1 cellular context compared by ENCODE assay signal in the genomic region with DNA sequence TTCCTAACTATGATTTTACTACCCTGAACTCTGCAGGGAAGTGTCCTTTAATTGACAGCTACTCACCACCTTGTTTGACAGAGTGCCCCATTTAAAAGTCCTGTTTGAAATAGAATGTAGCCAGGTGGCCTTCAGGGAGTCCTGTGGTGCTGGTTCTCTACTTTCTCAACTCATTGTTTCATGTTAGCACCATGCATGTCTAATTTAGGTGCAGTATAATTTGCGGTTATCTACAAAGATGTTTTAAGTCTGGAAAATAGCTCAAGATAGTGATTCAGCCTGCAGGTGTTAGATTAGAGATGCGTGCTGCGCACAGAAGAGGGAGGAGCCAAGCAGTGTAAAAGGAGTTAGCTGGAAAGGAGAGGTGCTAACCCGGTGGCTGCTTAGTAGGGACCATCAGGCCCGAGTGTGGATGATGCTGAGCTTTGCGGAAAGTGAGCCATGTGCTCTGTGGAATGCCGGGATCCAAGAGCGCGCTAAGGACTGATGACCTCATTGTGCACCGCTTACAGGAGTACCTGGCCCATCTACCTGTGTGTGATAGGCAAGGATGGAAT.
TF ChIP-seq lines count a peak whose summit lies in the region.

No MANE protein-coding gene starts in this region.

TF ChIP-seq in K562, 482 proteins besides CTCF, POLR2A, EP300 and RAD21 (continued from another document):
- TF ChIP-seq, protein P1, sequence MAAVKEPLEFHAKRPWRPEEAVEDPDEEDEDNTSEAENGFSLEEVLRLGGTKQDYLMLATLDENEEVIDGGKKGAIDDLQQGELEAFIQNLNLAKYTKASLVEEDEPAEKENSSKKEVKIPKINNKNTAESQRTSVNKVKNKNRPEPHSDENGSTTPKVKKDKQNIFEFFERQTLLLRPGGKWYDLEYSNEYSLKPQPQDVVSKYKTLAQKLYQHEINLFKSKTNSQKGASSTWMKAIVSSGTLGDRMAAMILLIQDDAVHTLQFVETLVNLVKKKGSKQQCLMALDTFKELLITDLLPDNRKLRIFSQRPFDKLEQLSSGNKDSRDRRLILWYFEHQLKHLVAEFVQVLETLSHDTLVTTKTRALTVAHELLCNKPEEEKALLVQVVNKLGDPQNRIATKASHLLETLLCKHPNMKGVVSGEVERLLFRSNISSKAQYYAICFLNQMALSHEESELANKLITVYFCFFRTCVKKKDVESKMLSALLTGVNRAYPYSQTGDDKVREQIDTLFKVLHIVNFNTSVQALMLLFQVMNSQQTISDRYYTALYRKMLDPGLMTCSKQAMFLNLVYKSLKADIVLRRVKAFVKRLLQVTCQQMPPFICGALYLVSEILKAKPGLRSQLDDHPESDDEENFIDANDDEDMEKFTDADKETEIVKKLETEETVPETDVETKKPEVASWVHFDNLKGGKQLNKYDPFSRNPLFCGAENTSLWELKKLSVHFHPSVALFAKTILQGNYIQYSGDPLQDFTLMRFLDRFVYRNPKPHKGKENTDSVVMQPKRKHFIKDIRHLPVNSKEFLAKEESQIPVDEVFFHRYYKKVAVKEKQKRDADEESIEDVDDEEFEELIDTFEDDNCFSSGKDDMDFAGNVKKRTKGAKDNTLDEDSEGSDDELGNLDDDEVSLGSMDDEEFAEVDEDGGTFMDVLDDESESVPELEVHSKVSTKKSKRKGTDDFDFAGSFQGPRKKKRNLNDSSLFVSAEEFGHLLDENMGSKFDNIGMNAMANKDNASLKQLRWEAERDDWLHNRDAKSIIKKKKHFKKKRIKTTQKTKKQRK (IDR thresholded peaks at IDR 0.05; ENCODE audit: borderline replicate concordance, low read depth, low read length): no peak
- TF ChIP-seq ESRRA (IDR thresholded peaks at IDR 0.05; ENCODE audit: borderline replicate concordance, low read depth) (no peak; the same call in 1 of the 2 replicates), MYC (IDR thresholded peaks at IDR 0.05; ENCODE audit: low read depth, low read length) (0 out of 2 replicates have a peak, but pooled peaks have one; percentile 31), MYC (CRISPR knock-in tag; IDR thresholded peaks at IDR 0.05; ENCODE audit: borderline replicate concordance, low read depth) (no peak)
